Comparison of ENCODE assay signal across 17 cellular contexts in the genomic region with DNA sequence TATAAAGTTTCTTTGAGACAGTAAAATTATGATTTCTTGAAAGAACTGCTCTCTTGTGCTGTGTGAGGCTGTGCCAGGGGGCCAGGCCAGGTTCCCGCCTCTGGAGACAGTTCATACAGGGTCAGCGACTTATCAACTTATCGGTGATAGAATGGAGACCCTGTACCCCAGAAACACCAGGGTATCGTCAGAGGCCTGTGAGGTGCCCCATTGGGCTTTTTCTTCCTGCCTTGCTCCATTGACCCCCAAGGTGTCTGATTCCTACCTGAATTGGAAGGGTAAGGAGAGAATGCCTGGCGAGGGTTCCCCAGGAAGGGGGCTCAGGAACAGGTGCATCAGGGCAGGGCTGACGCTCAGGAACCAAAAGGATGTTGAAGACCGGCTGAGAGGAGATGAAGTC. TPM values are rescaled to one million over a fixed set of nuclear protein-coding genes. Genes with fewer than 3 reads are reported as not detected.
"Had no signal": no experiment of that assay in that cellular context is flagged by ENCODE, and none has a peak within 500 bp of the region (broad histone marks: within the 10 kb centered on the region; RNA-seq: fewer than 3 reads in every experiment).

No MANE protein-coding gene starts in this region.

- DNase-seq: activated CD4-positive, alpha-beta T cell treated with anti-CD3 and anti-CD28 coated beads for 4 hours; activated gamma-delta T cell treated with Interleukin-2 at 50 U/mL for 16 hours; adrenal gland; colonic mucosa; effector CD4-positive, alpha-beta T cell; small intestine; SW 1271; tibial artery; WERI-Rb-1 had no signal

- H2AFZ ChIP-seq: hepatocyte had no signal

- H3K9me3 ChIP-seq: adrenal gland, colonic mucosa, right atrium auricular region, tibial artery, vagina had no signal

- H3K4me2 ChIP-seq: hepatocyte had no signal

- H3K79me2 ChIP-seq: hepatocyte had no signal

- H3K27ac ChIP-seq: colonic mucosa, hepatocyte, right atrium auricular region, tibial artery, vagina, WERI-Rb-1 had no signal

- H3K4me3 ChIP-seq: adrenal gland, colonic mucosa, hepatocyte, right atrium auricular region, tibial artery, vagina had no signal

- H3K36me3 ChIP-seq: adrenal gland, colonic mucosa, right atrium auricular region, tibial artery, vagina, WERI-Rb-1 had no signal

RNA-seq across cellular contexts. Expression of gene DLX1, which starts 4.3 kb away (rescaled TPM):
- total RNA-seq: activated CD8-positive, alpha-beta memory T cell treated with anti-CD3 and anti-CD28 coated beads for 36 hours; fibroblast of lung; hepatocyte; liver; posterior vena cava; right atrium auricular region; vagina had no signal
- polyA plus RNA-seq: hepatocyte, liver had no signal

RNA-seq across cellular contexts. Expression of gene DLX2, which starts 13.1 kb away (rescaled TPM):
- total RNA-seq: activated CD8-positive, alpha-beta memory T cell treated with anti-CD3 and anti-CD28 coated beads for 36 hours; colonic mucosa; fibroblast of lung; liver; mesenteric fat pad; posterior vena cava; right atrium auricular region; vagina had no signal
- polyA plus RNA-seq: fibroblast of lung, liver had no signal
